Comparison of ENCODE assay signal across 8 cellular contexts in the genomic region with DNA sequence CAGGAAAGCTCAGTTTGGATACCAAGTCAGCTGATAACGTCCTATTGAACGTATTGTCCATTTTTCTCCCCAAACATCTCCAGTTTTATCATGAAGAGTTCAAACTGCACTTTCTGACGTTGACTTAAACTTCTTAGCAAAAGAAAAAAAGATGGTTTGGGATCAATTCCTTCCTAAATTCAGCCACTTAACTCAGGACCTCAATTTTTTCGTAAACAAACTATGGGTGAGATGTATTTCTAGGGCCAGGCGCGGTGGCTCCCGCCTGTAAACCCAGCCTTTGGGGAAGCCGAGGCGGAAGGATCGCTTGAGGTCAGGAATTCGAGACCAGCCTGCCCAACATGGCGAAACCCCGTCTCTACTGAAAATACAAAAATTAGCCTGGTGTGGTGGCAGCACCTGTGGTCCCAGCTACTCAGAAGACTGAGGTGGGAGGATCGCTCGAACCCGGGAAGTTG. TPM values are rescaled to one million over a fixed set of nuclear protein-coding genes. Genes with fewer than 3 reads are reported as not detected.
DNase-seq lines count a peak whose midpoint lies in the region; ATAC-seq, FAIRE-seq and TF ChIP-seq lines count a peak whose summit lies in the region.

No MANE protein-coding gene starts in this region.

- H3K27ac ChIP-seq in RWPE2 (ENCODE audit: poor library complexity, severe bottlenecking) (peak overlapping the region; percentile 40), esophagus squamous epithelium (peak overlapping the region; percentile 83 to 91 (median 88))

- no peaks in the 10 kb centered on the region for H3K27me3 ChIP-seq in RWPE2 (ENCODE audit: insufficient read depth, poor library complexity, severe bottlenecking)
- no peaks in the 10 kb centered on the region for H3K27me3 ChIP-seq in esophagus squamous epithelium

- peaks cover 14% of the 10 kb centered on the region for H3K36me3 ChIP-seq in RWPE2 (ENCODE audit: low read depth)
- H3K36me3 ChIP-seq in esophagus squamous epithelium: peaks cover 0 to 7% (median 0%) of the 10 kb centered on the region in 3 donors

- H3K4me1 ChIP-seq in RWPE2 (ENCODE audit: insufficient read depth, poor library complexity, severe bottlenecking): no peaks in the 10 kb centered on the region
- H3K4me1 ChIP-seq in esophagus squamous epithelium: peaks cover 7 to 23% (median 14%) of the 10 kb centered on the region in 3 donors

- DNase-seq in GM12865 (ENCODE audit: low read depth) (no peak), RWPE2 (ENCODE audit: low spot score) (no peak), esophagus squamous epithelium (lab: John Stamatoyannopoulos, UW) (no peak), retina (peak; percentile 11), GM19238 (ENCODE audit: insufficient read length, low spot score) (no peak), HTR-8/SVneo (ENCODE audit: insufficient read length, low spot score) (no peak)

- 45 to 57% methylated on average over 11 of the region's 16 CpGs for WGBS in esophagus squamous epithelium, 2 donors

- TF ChIP-seq CTCF in GM12865 (IDR thresholded peaks at IDR 0.05; ENCODE audit: insufficient read depth, low read depth, low read length, missing control alignments) (no peak), RWPE2 (IDR thresholded peaks at IDR 0.05; ENCODE audit: poor library complexity, severe bottlenecking) (no peak), esophagus squamous epithelium (IDR thresholded peaks at IDR 0.05) (no peak)

- no peak for FAIRE-seq in HTR-8/SVneo (lab: Jason Lieb, UNC)

- H3K9me3 ChIP-seq in RWPE2 (ENCODE audit: severe bottlenecking): no peaks in the 10 kb centered on the region
- no peaks in the 10 kb centered on the region for H3K9me3 ChIP-seq in esophagus squamous epithelium

- no peak for TF ChIP-seq POLR2A in esophagus squamous epithelium (IDR thresholded peaks at IDR 0.05)

- intact Hi-C loops in esophagus squamous epithelium (cut with DNase I): no loop called here

- ATAC-seq in RWPE2 (ENCODE audit: low read depth) (no peak), GM18861 (IDR thresholded peaks at IDR 0.05; ENCODE audit: unreplicated experiment) (no peak), HG03432 (IDR thresholded peaks at IDR 0.05; ENCODE audit: unreplicated experiment) (no peak)

- peak overlapping the region; percentile 66 for H3K4me3 ChIP-seq in GM12865 (ENCODE audit: low read depth, low read length)
- H3K4me3 ChIP-seq in RWPE2 (ENCODE audit: severe bottlenecking): peak overlapping the region; percentile 63
- peak overlapping the region; percentile 77 to 94 (median 84) for H3K4me3 ChIP-seq in esophagus squamous epithelium

RNA-seq across cellular contexts. Expression of gene MRPS25, which starts 0.5 kb away (rescaled TPM):
- total RNA-seq in esophagus squamous epithelium: 10 to 100 TPM; 23.9 to 39.2 (median 29.5) TPM

RNA-seq across cellular contexts. Expression of gene RBSN, which starts 33.4 kb away (rescaled TPM):
- 10 to 100 TPM; 16.0 to 25.0 (median 18.2) TPM for total RNA-seq in esophagus squamous epithelium
